ENCODE assay signal across 8 cellular contexts in the genomic region with DNA sequence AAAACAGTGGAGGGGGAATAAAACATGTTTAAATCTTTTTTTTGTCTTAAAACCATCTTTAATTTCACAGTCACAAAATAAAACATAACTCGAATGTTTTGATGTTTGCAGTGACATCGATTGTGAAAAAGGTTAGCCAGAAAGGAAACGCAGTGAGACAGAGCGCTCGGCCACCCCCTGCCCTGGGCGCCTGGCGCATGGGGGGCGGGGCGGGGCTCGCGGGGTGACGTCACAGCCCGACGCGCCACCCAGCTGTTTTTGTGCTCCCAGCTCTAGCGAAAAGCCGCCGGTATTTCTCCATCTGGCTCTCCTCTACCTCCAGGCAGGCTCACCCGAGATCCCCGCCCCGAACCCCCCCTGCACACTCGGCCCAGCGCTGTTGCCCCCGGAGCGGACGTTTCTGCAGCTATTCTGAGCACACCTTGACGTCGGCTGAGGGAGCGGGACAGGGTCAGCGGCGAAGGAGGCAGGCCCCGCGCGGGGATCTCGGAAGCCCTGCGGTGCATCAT. TPM values are rescaled to one million over a fixed set of nuclear protein-coding genes. Genes with fewer than 3 reads are reported as not detected.
DNase-seq lines count a peak whose midpoint lies in the region; ATAC-seq and TF ChIP-seq lines count a peak whose summit lies in the region.

Gene GABARAPL1, plus strand, starts transcription at position 255 of the 509 bp plus-strand sequence. Its CDS starts 253 bp downstream, at position 508.

- DNase-seq in BJ (ENCODE audit: low read depth), result no peak
- DNase-seq in SJCRH30, result peak; percentile 75 to 83
- peak; percentile 81 for DNase-seq in activated naive CD4-positive, alpha-beta T cell treated with anti-CD3 and anti-CD28 coated beads, Interleukin-2, amount 10 ng/mL, durations not matched to agents 7 days and 5 days
- peak; percentile 88 for DNase-seq in germinal center (ENCODE audit: low spot score)
- DNase-seq in stromal cell of bone marrow (ENCODE audit: low read depth), result peak; percentile 71

- no peaks in the 10 kb centered on the region for H3K36me3 Mint-ChIP-seq in activated naive CD4-positive, alpha-beta T cell treated with anti-CD3 and anti-CD28 coated beads, Interleukin-2, amount 10 ng/mL, durations not matched to agents 7 days and 5 days

- H3K27ac Mint-ChIP-seq in activated naive CD4-positive, alpha-beta T cell treated with anti-CD3 and anti-CD28 coated beads, Interleukin-2, amount 10 ng/mL, durations not matched to agents 7 days and 5 days, result peak within 1 kb of the TSS; percentile 93

- H3K4me1 ChIP-seq in HUES64 (ENCODE audit: insufficient read depth, low read length), result peaks cover 20% of the 10 kb centered on the region
- H3K4me1 ChIP-seq in SJCRH30, result peaks cover 5% of the 10 kb centered on the region; the same call in 1 of the 2 replicates
- H3K4me1 ChIP-seq in neutrophil (ENCODE audit: control insufficient read depth in 1 of 2, insufficient read depth in 1 of 2, low read depth in 1 of 2, low read length in 1 of 2), result peaks cover 25 to 31% of the 10 kb centered on the region in 2 experiments

- H3K36me3 ChIP-seq in BJ (ENCODE audit: control insufficient read depth, insufficient read depth, low read length) (peaks cover 3% of the 10 kb centered on the region), HUES64 (ENCODE audit: insufficient read depth, low read length) (peaks cover under 1% of the 10 kb centered on the region), SJCRH30 (no peaks in the 10 kb centered on the region), neutrophil (peaks cover 18% of the 10 kb centered on the region)

- peak within 1 kb of the TSS; percentile 79 for H3K9ac ChIP-seq in HUES64 (ENCODE audit: low read depth, low read length)

- POLR2A ChIA-PET in BJ (lab: Charles Lee), result interaction anchor here (0.7 to 1.0 kb wide), 4 partner anchors 17 to 540 kb away, joined by 3 to 4 read pairs (median 3); no protein-coding TSS in a partner anchor

- H3K27me3 Mint-ChIP-seq in activated naive CD4-positive, alpha-beta T cell treated with anti-CD3 and anti-CD28 coated beads, Interleukin-2, amount 10 ng/mL, durations not matched to agents 7 days and 5 days, result peaks cover 20% of the 10 kb centered on the region

- peak; percentile 60 for ATAC-seq in GM19438 (IDR thresholded peaks at IDR 0.05; ENCODE audit: low read depth, unreplicated experiment)

- CTCF ChIA-PET in BJ (lab: Yijun Ruan, JAX), result interaction anchor here (1.1 to 3.0 kb wide), 4 partner anchors 9 to 201 kb away, joined by 3 to 17 read pairs (median 4); no protein-coding TSS in a partner anchor
- CTCF ChIA-PET in activated naive CD4-positive, alpha-beta T cell treated with anti-CD3 and anti-CD28 coated beads, Interleukin-2, amount 10 ng/mL, durations not matched to agents 7 days and 5 days (lab: Charles Lee), result no interaction called here

- H3K4me3 ChIP-seq in BJ (ENCODE audit: low read depth, low read length) (peak within 1 kb of the TSS; percentile 98), HUES64 (ENCODE audit: low read length) (peak within 1 kb of the TSS; percentile 82), SJCRH30 (peak within 1 kb of the TSS; percentile 84), neutrophil (ENCODE audit: low read depth in 1 of 2, low read length in 1 of 2) (peak within 1 kb of the TSS; percentile 90 to 94)

- H3K4me3 Mint-ChIP-seq in activated naive CD4-positive, alpha-beta T cell treated with anti-CD3 and anti-CD28 coated beads, Interleukin-2, amount 10 ng/mL, durations not matched to agents 7 days and 5 days, result peak within 1 kb of the TSS; percentile 95

- under 1% methylated on average over 36 of the region's 36 CpGs for WGBS in HUES64

- no peaks in the 10 kb centered on the region for H3K9me3 ChIP-seq in HUES64 (ENCODE audit: insufficient read depth, low read depth, low read length)
- no peaks in the 10 kb centered on the region for H3K9me3 ChIP-seq in SJCRH30 (replicated peaks)
- no peaks in the 10 kb centered on the region for H3K9me3 ChIP-seq in neutrophil

- H3K27me3 ChIP-seq in BJ (ENCODE audit: control insufficient read depth, insufficient read depth, low read length), result no peaks in the 10 kb centered on the region
- H3K27me3 ChIP-seq in HUES64 (ENCODE audit: insufficient read depth, low read length), result no peaks in the 10 kb centered on the region
- no peaks in the 10 kb centered on the region for H3K27me3 ChIP-seq in SJCRH30
- H3K27me3 ChIP-seq in neutrophil, result no peaks in the 10 kb centered on the region

- peak within 1 kb of the TSS; percentile 98 for H3K27ac ChIP-seq in HUES64 (ENCODE audit: low read depth, low read length)
- H3K27ac ChIP-seq in SJCRH30, result peak within 1 kb of the TSS; percentile 85
- H3K27ac ChIP-seq in neutrophil, result peak within 1 kb of the TSS; percentile 100

- no peaks in the 10 kb centered on the region for H3K9me3 Mint-ChIP-seq in activated naive CD4-positive, alpha-beta T cell treated with anti-CD3 and anti-CD28 coated beads, Interleukin-2, amount 10 ng/mL, durations not matched to agents 7 days and 5 days

- TF ChIP-seq CTCF in BJ (IDR thresholded peaks at IDR 0.05; ENCODE audit: insufficient read depth, low read depth, low read length) (no peak), neutrophil (IDR thresholded peaks at IDR 0.05) (peak; percentile 20)

- H3K4me1 Mint-ChIP-seq in activated naive CD4-positive, alpha-beta T cell treated with anti-CD3 and anti-CD28 coated beads, Interleukin-2, amount 10 ng/mL, durations not matched to agents 7 days and 5 days, result peaks cover 37% of the 10 kb centered on the region

RNA-seq across cellular contexts. Expression of gene GABARAPL1, which starts in this region (rescaled TPM):
- 192 and 275 TPM in 2 replicates for polyA plus RNA-seq in BJ (2011; rRNA removed)
- 88.9 and 118 TPM in 2 replicates for polyA minus RNA-seq in BJ (2011; rRNA and poly(A)+ RNA removed)
- polyA plus RNA-seq in HUES64 (2013, experiment 1 of 2), result 37.3 TPM
- polyA plus RNA-seq in HUES64 (2013, experiment 2 of 2), result 51.2 TPM
- 35.0 and 36.8 TPM in 2 replicates for total RNA-seq in SJCRH30 (2014; rRNA removed; shearing (Covaris generic))
